Comparison of ENCODE assay signal across 8 cellular contexts in genomic region chr19:19475845-19476828, GRCh38. TPM values are rescaled to one million over a fixed set of nuclear protein-coding genes. Genes with fewer than 3 reads are reported as not detected.
A peak's percentile ranks its signal among the peaks of the same experiment; 100 is the strongest.
DNase-seq lines count a peak whose midpoint lies in the region; ATAC-seq and TF ChIP-seq lines count a peak whose summit lies in the region.

No MANE protein-coding gene starts in this region.

- H3K9me2 ChIP-seq in Karpas-422 (replicated peaks; ENCODE audit: insufficient read depth, low read length): no peaks in the 10 kb centered on the region

- CTCF ChIA-PET in CD8-positive, alpha-beta T cell (lab: Charles Lee): interaction anchor here (0.9 to 1.4 kb wide), 4 partner anchors 59 to 250 kb away, joined by 3 to 4 read pairs (median 3); no protein-coding TSS in a partner anchor

- intact Hi-C loops in CD8-positive, alpha-beta T cell (cut with DNase I, micrococcal nuclease): no loop called here
- intact Hi-C loops in body of pancreas (cut with DNase I): loop anchor here (5.0 kb wide), 1 partner anchor 49 kb away; no protein-coding TSS in a partner anchor

- H3K9ac ChIP-seq in Karpas-422 (ENCODE audit: low read length): no peak overlapping the region

- no peaks in the 10 kb centered on the region for H4K20me1 ChIP-seq in Karpas-422 (ENCODE audit: insufficient read depth, low read depth, low read length)

- H3K4me3 Mint-ChIP-seq in CD8-positive, alpha-beta T cell: no peak overlapping the region

- H3K27me3 Mint-ChIP-seq in CD8-positive, alpha-beta T cell (ENCODE audit: low read depth): no peaks in the 10 kb centered on the region

- H3K4me3 ChIP-seq in CD8-positive, alpha-beta T cell (ENCODE audit: low read depth, low read length): no peak overlapping the region
- no peak overlapping the region for H3K4me3 ChIP-seq in Karpas-422 (ENCODE audit: low read length)
- no peak overlapping the region for H3K4me3 ChIP-seq in body of pancreas

- no peak for TF ChIP-seq POLR2A in body of pancreas (IDR thresholded peaks at IDR 0.05)

- peak overlapping the region; percentile 23 for H3K27ac Mint-ChIP-seq in CD8-positive, alpha-beta T cell

- peaks cover 99% of the 10 kb centered on the region for H3K79me2 ChIP-seq in Karpas-422 (ENCODE audit: low read length)

- peaks cover 33% of the 10 kb centered on the region for H3K4me1 ChIP-seq in CD8-positive, alpha-beta T cell (ENCODE audit: insufficient read depth, low read length)
- H3K4me1 ChIP-seq in Karpas-422 (ENCODE audit: low read length) (peaks cover 13% of the 10 kb centered on the region), body of pancreas (peaks cover 11% of the 10 kb centered on the region)

- no peaks in the 10 kb centered on the region for H3K36me3 ChIP-seq in CD8-positive, alpha-beta T cell (ENCODE audit: insufficient read depth, low read length)
- H3K36me3 ChIP-seq in Karpas-422 (ENCODE audit: insufficient read depth, low read length) (no peaks in the 10 kb centered on the region), body of pancreas (replicated peaks in 1 of 2; ENCODE audit: insufficient read depth in 1 of 2, low read depth in 2 of 2) (no peaks in the 10 kb centered on the region)

- POLR2A ChIA-PET in CD8-positive, alpha-beta T cell (lab: Charles Lee): interaction anchor here (0.7 kb wide), 1 partner anchor 16 kb away, joined by 3 read pairs; no protein-coding TSS in a partner anchor

- H3K4me2 ChIP-seq in Karpas-422 (ENCODE audit: low read depth, low read length, poor library complexity, severe bottlenecking): no peak overlapping the region

- H3K4me1 Mint-ChIP-seq in CD8-positive, alpha-beta T cell (ENCODE audit: low read depth): peaks cover 79% of the 10 kb centered on the region

- WGBS in body of pancreas, 2 donors: 74 to 83% methylated on average over 16 to 19 of the region's 19 CpGs

- H2AFZ ChIP-seq in Karpas-422 (ENCODE audit: low read length): no peak overlapping the region

- TF ChIP-seq CTCF in CD8-positive, alpha-beta T cell (IDR thresholded peaks at IDR 0.05): no peak
- TF ChIP-seq CTCF in body of pancreas (IDR thresholded peaks at IDR 0.05): peak in 5 of 7 experiments; percentile 15 to 29 (median 20)

- no peak for DNase-seq in CD8-positive, alpha-beta T cell
- DNase-seq in Karpas-422 (peak; percentile 54), body of pancreas (peak in 1 of 4 donors; percentile 21), lung microvascular endothelial cell (ENCODE audit: low read depth in 2 of 2) (peak; percentile 37 to 50), pons (ENCODE audit: low spot score) (no peak), RKO (ENCODE audit: low spot score) (no peak), NOMO-1 treated with DMSO at 0.1 percent for 48 hours (lab: John Stamatoyannopoulos, UW; ENCODE audit: unreplicated experiment) (no peak), epidermal melanocyte (ENCODE audit: insufficient read length, low spot score) (no peak)

- ATAC-seq in CD8-positive, alpha-beta T cell: no peak
- no peak for ATAC-seq in body of pancreas

- H3K36me3 Mint-ChIP-seq in CD8-positive, alpha-beta T cell: peaks cover 71% of the 10 kb centered on the region

- no peaks in the 10 kb centered on the region for H3K9me3 Mint-ChIP-seq in CD8-positive, alpha-beta T cell

- no peaks in the 10 kb centered on the region for H3K27me3 ChIP-seq in CD8-positive, alpha-beta T cell (ENCODE audit: insufficient read depth, low read length)
- no peaks in the 10 kb centered on the region for H3K27me3 ChIP-seq in Karpas-422 (ENCODE audit: low read length)
- no peaks in the 10 kb centered on the region for H3K27me3 ChIP-seq in body of pancreas

- H3K9me3 ChIP-seq in CD8-positive, alpha-beta T cell (ENCODE audit: low read length): no peaks in the 10 kb centered on the region
- H3K9me3 ChIP-seq in Karpas-422 (ENCODE audit: low read length): no peaks in the 10 kb centered on the region
- H3K9me3 ChIP-seq in body of pancreas: no peaks in the 10 kb centered on the region

- no peak overlapping the region for H3K27ac ChIP-seq in CD8-positive, alpha-beta T cell (ENCODE audit: low read depth, low read length)
- H3K27ac ChIP-seq in Karpas-422 (ENCODE audit: low read length) (no peak overlapping the region), body of pancreas (no peak overlapping the region)

RNA-seq across cellular contexts. Expression of gene TSSK6, which starts 39.2 kb away (rescaled TPM):
- total RNA-seq in CD8-positive, alpha-beta T cell: 1 to 10 TPM; 3.6 to 3.7 TPM
- total RNA-seq in Karpas-422 (2014; rRNA removed; shearing (Covaris generic); ENCODE audit: low replicate concordance): 5.0 and 10.8 TPM in 2 replicates
- total RNA-seq in body of pancreas: 1 to 10 TPM; 2.1 to 2.6 TPM
- total RNA-seq in lung microvascular endothelial cell: 0.65 and 1.2 TPM in 2 replicates

RNA-seq across cellular contexts. Expression of gene NDUFA13, which starts 39.9 kb away (rescaled TPM):
- total RNA-seq in CD8-positive, alpha-beta T cell: 100 to 1,000 TPM; 151 to 166 TPM
- total RNA-seq in Karpas-422 (2014; rRNA removed; shearing (Covaris generic); ENCODE audit: low replicate concordance): 255 and 557 TPM in 2 replicates
- total RNA-seq in body of pancreas: 10 to 100 TPM; 32.0 to 38.4 TPM
- total RNA-seq in lung microvascular endothelial cell: 231 and 292 TPM in 2 replicates

RNA-seq across cellular contexts. Expression of gene YJEFN3, which starts 52.6 kb away (rescaled TPM):
- 1 to 10 TPM; 3.4 to 4.3 TPM for total RNA-seq in CD8-positive, alpha-beta T cell
- 7.9 and 11.4 TPM in 2 replicates for total RNA-seq in Karpas-422 (2014; rRNA removed; shearing (Covaris generic); ENCODE audit: low replicate concordance)
- total RNA-seq in body of pancreas: 10 to 100 TPM in 1 of 2 donors, 1 to 10 TPM in 1; 2.6 to 11.2 TPM
- total RNA-seq in lung microvascular endothelial cell: under 0.01 and 0.20 TPM in 2 replicates

Comparison
In these comparisons a context has a peak if more than half of its experiments do, and no peak if none do; other contexts are left out.
1. DNase-seq: peak in Karpas-422 (single experiment) and lung microvascular endothelial cell (2 of 2); none in CD8-positive, alpha-beta T cell (0 of 7), pons (single experiment), RKO (single experiment), NOMO-1 treated with DMSO at 0.1 percent for 48 hours (single experiment) and epidermal melanocyte (single experiment).